Comparison of ENCODE assay signal across 12 cellular contexts in genomic region chr5:40685952-40686351, GRCh38. TPM values are rescaled to one million over a fixed set of nuclear protein-coding genes. Genes with fewer than 3 reads are reported as not detected.
DNase-seq lines count a peak whose midpoint lies in the region; ATAC-seq, FAIRE-seq and TF ChIP-seq lines count a peak whose summit lies in the region.
"Had no signal": no experiment of that assay in that cellular context is flagged by ENCODE, and none has a peak within 500 bp of the region (broad histone marks: within the 10 kb centered on the region; RNA-seq: fewer than 3 reads in every experiment).

No MANE protein-coding gene starts in this region.

- no peak overlapping the region for H3K23ac ChIP-seq in mesenchymal stem cell (ENCODE audit: low read length in 2 of 2)

- H3K4me2 ChIP-seq in mesenchymal stem cell (ENCODE audit: low read length, poor library complexity, severe bottlenecking), result no peak overlapping the region

- peak overlapping the region in 1 of 2 experiments; percentile 11 for H3K4me3 ChIP-seq in mesenchymal stem cell (ENCODE audit: insufficient read depth in 1 of 2, low read depth in 1 of 2, low read length in 2 of 2)
- peak overlapping the region in 4 of 5 donors; percentile 25 to 99 (median 90) for H3K4me3 ChIP-seq in subcutaneous abdominal adipose tissue (ENCODE audit: low read depth in 1 of 5, low read length in 5 of 5)

- no peak for DNase-seq in activated T-cell treated with anti-CD3 and anti-CD28 coated beads, Interleukin-2, amount 50 U/mL, for 4 hours
- DNase-seq in activated T-cell treated with anti-CD3 and anti-CD28 coated beads for 4 hours (no peak), mesenchymal stem cell (no peak), GM12892 (ENCODE audit: insufficient read length) (no peak), NCI-H2107 (lab: John Stamatoyannopoulos, UW) (no peak), NCI-H1417 (lab: John Stamatoyannopoulos, UW) (no peak)
- no peak for DNase-seq in activated CD4-positive, alpha-beta memory T cell treated with anti-CD3 and anti-CD28 coated beads for 36 hours
- DNase-seq: left cardiac atrium; PC-9; stimulated activated CD4-positive, alpha-beta T cell treated with anti-CD3 and anti-CD28 coated beads, Interleukin-4, amount 100 ng/mL, for 1 hour; substantia nigra had no signal

- H3K9ac ChIP-seq in mesenchymal stem cell (ENCODE audit: low read length) (peak overlapping the region; percentile 20), subcutaneous abdominal adipose tissue (ENCODE audit: low read length in 5 of 5) (peak overlapping the region in 3 of 5 donors; percentile 7 to 68 (median 58))

- FAIRE-seq in GM12892 (lab: Jason Lieb, UNC), result no peak

- no peak overlapping the region for H3K18ac ChIP-seq in mesenchymal stem cell (ENCODE audit: low read depth in 1 of 2, low read length in 2 of 2)

- peaks cover 82% of the 10 kb centered on the region for H3K36me3 Mint-ChIP-seq in activated T-cell treated with anti-CD3 and anti-CD28 coated beads, Interleukin-2, amount 50 U/mL, for 4 hours (ENCODE audit: insufficient read depth)
- H3K36me3 Mint-ChIP-seq in activated CD4-positive, alpha-beta memory T cell treated with anti-CD3 and anti-CD28 coated beads for 36 hours, result peaks cover 88% of the 10 kb centered on the region

- no peak overlapping the region for H2BK12ac ChIP-seq in mesenchymal stem cell (ENCODE audit: low read length in 2 of 2)

- no peak overlapping the region for H3K14ac ChIP-seq in mesenchymal stem cell (ENCODE audit: low read length in 2 of 2)

- H3K4me3 Mint-ChIP-seq in activated T-cell treated with anti-CD3 and anti-CD28 coated beads, Interleukin-2, amount 50 U/mL, for 4 hours, result peak overlapping the region; percentile 93
- peak overlapping the region; percentile 93 for H3K4me3 Mint-ChIP-seq in activated CD4-positive, alpha-beta memory T cell treated with anti-CD3 and anti-CD28 coated beads for 36 hours

- 100% methylated on average over 1 of the region's 1 CpG for WGBS in mesenchymal stem cell

- H3K27ac ChIP-seq in mesenchymal stem cell (ENCODE audit: low read length, poor library complexity, severe bottlenecking) (no peak overlapping the region), subcutaneous abdominal adipose tissue (ENCODE audit: low read depth, low read length) (peak overlapping the region; percentile 25)
- H3K27ac ChIP-seq: PC-9 had no signal

- no peak overlapping the region for H2AK5ac ChIP-seq in mesenchymal stem cell (ENCODE audit: low read length, severe bottlenecking)

- H3K4ac ChIP-seq in mesenchymal stem cell (ENCODE audit: low read depth in 1 of 2, low read length in 2 of 2), result no peak overlapping the region

- H3K4me1 Mint-ChIP-seq in activated T-cell treated with anti-CD3 and anti-CD28 coated beads, Interleukin-2, amount 50 U/mL, for 4 hours (ENCODE audit: low read depth), result peaks cover 52% of the 10 kb centered on the region
- peaks cover 51% of the 10 kb centered on the region for H3K4me1 Mint-ChIP-seq in activated CD4-positive, alpha-beta memory T cell treated with anti-CD3 and anti-CD28 coated beads for 36 hours (ENCODE audit: low read depth)

- no peak overlapping the region for H2BK120ac ChIP-seq in mesenchymal stem cell (ENCODE audit: low read depth, low read length)

- intact Hi-C loops in activated CD4-positive, alpha-beta memory T cell treated with anti-CD3 and anti-CD28 coated beads for 36 hours (cut with micrococcal nuclease), result loop anchor here (5.0 kb wide), 2 partner anchors 191 to 664 kb away; no protein-coding TSS in a partner anchor

- no peak overlapping the region for H2BK15ac ChIP-seq in mesenchymal stem cell (ENCODE audit: low read depth, poor library complexity, severe bottlenecking)

- no peaks in the 10 kb centered on the region for H3K27me3 Mint-ChIP-seq in activated T-cell treated with anti-CD3 and anti-CD28 coated beads, Interleukin-2, amount 50 U/mL, for 4 hours (ENCODE audit: low read depth)
- no peaks in the 10 kb centered on the region for H3K27me3 Mint-ChIP-seq in activated CD4-positive, alpha-beta memory T cell treated with anti-CD3 and anti-CD28 coated beads for 36 hours

- CTCF ChIA-PET in activated CD4-positive, alpha-beta memory T cell treated with anti-CD3 and anti-CD28 coated beads for 36 hours (lab: Charles Lee), result interaction anchor here (0.7 to 2.5 kb wide), 12 partner anchors 10 to 971 kb away, joined by 3 to 12 read pairs (median 4); no protein-coding TSS in a partner anchor

- no peaks in the 10 kb centered on the region for H3K79me1 ChIP-seq in mesenchymal stem cell (replicated peaks; ENCODE audit: low read length, poor library complexity, severe bottlenecking)

- H3K36me3 ChIP-seq in mesenchymal stem cell (ENCODE audit: control insufficient read depth in 1 of 2, insufficient read depth in 2 of 2, low read depth in 1 of 2, low read length in 2 of 2) (no peaks in the 10 kb centered on the region), subcutaneous abdominal adipose tissue (ENCODE audit: control insufficient read depth in 5 of 5, insufficient read depth in 5 of 5, low read length in 5 of 5) (peaks cover 2 to 16% (median 5%) of the 10 kb centered on the region in 5 donors)

- H2AFZ ChIP-seq in mesenchymal stem cell (ENCODE audit: low read depth, low read length), result no peak overlapping the region
- H2AFZ ChIP-seq: PC-9 had no signal

- H4K91ac ChIP-seq in mesenchymal stem cell (ENCODE audit: low read length), result no peak overlapping the region

- H4K8ac ChIP-seq in mesenchymal stem cell (ENCODE audit: low read length), result no peak overlapping the region

- H3K9me3 Mint-ChIP-seq in activated T-cell treated with anti-CD3 and anti-CD28 coated beads, Interleukin-2, amount 50 U/mL, for 4 hours, result no peaks in the 10 kb centered on the region
- no peaks in the 10 kb centered on the region for H3K9me3 Mint-ChIP-seq in activated CD4-positive, alpha-beta memory T cell treated with anti-CD3 and anti-CD28 coated beads for 36 hours

- no peak for ATAC-seq in activated T-cell treated with anti-CD3 and anti-CD28 coated beads, Interleukin-2, amount 50 U/mL, for 4 hours
- ATAC-seq: left cardiac atrium had no signal

- H3K9me3 ChIP-seq in mesenchymal stem cell (ENCODE audit: control insufficient read depth, low read length) (no peaks in the 10 kb centered on the region), subcutaneous abdominal adipose tissue (ENCODE audit: control insufficient read depth in 5 of 5, low read length in 5 of 5) (no peaks in the 10 kb centered on the region)

- no peak for TF ChIP-seq POLR2A in GM12892 (IDR thresholded peaks at IDR 0.05; ENCODE audit: low read depth, low read length)

- no peaks in the 10 kb centered on the region for H3K27me3 ChIP-seq in mesenchymal stem cell (ENCODE audit: control insufficient read depth in 1 of 2, insufficient read depth in 1 of 2, low read length in 2 of 2)
- H3K27me3 ChIP-seq in subcutaneous abdominal adipose tissue (ENCODE audit: control insufficient read depth in 5 of 5, insufficient read depth in 4 of 5, low read length in 5 of 5), result no peaks in the 10 kb centered on the region

- peak overlapping the region; percentile 97 for H3K27ac Mint-ChIP-seq in activated CD4-positive, alpha-beta memory T cell treated with anti-CD3 and anti-CD28 coated beads for 36 hours

- no peak overlapping the region for H2BK5ac ChIP-seq in mesenchymal stem cell (ENCODE audit: low read depth, low read length, poor library complexity, severe bottlenecking)

- H3K4me1 ChIP-seq in mesenchymal stem cell (ENCODE audit: control insufficient read depth, insufficient read depth, low read depth, low read length), result peaks cover 10% of the 10 kb centered on the region
- peaks cover 1 to 88% (median 83%) of the 10 kb centered on the region in 5 donors for H3K4me1 ChIP-seq in subcutaneous abdominal adipose tissue (ENCODE audit: control insufficient read depth in 5 of 5, insufficient read depth in 5 of 5, low read length in 5 of 5)

- POLR2A ChIA-PET in activated CD4-positive, alpha-beta memory T cell treated with anti-CD3 and anti-CD28 coated beads for 36 hours (lab: Charles Lee), result interaction anchor here (0.7 to 3.2 kb wide), 9 partner anchors 10 to 462 kb away, joined by 3 to 12 read pairs (median 5); partner anchors contain the start of gene PRKAA1

RNA-seq across cellular contexts. Expression of gene PTGER4, which starts 6.2 kb away (rescaled TPM):
- total RNA-seq in activated T-cell treated with anti-CD3 and anti-CD28 coated beads, Interleukin-2, amount 50 U/mL, for 4 hours, result 100 to 1,000 TPM; 115 to 188 (median 173) TPM
- total RNA-seq in activated CD4-positive, alpha-beta memory T cell treated with anti-CD3 and anti-CD28 coated beads for 36 hours, result 10 to 100 TPM; 53.7 to 59.9 TPM
- polyA plus RNA-seq in mesenchymal stem cell (2013, experiment 1 of 2), result 9.9 TPM
- 10.4 TPM for polyA plus RNA-seq in mesenchymal stem cell (2013, experiment 2 of 2)
- 1.0 TPM for polyA plus RNA-seq in GM12892 (2012; ENCODE audit: missing spikeins)
